ENCODE assay signal across 8 cellular contexts in the genomic region with DNA sequence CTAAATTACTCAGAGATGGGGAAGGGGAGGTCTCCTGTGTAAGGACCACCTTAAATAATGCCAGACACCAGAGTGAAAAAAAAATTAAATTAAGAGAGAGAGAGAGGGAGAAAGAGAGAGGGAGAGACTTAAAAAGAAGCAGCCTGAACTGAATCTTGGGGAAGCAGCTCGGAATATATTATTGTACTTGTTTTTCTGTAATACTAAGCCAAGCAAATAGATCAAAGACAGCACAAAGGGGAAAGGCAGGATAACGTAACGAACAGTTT. TPM values are rescaled to one million over a fixed set of nuclear protein-coding genes. Genes with fewer than 3 reads are reported as not detected.
A peak's percentile ranks its signal among the peaks of the same experiment; 100 is the strongest.
DNase-seq lines count a peak whose midpoint lies in the region; TF ChIP-seq lines count a peak whose summit lies in the region.

No MANE protein-coding gene starts in this region.

- H3K4me1 Mint-ChIP-seq in Calu3 (ENCODE audit: low read depth, unreplicated experiment) = no peaks in the 10 kb centered on the region

- no peaks in the 10 kb centered on the region for H3K9me3 Mint-ChIP-seq in Calu3 (ENCODE audit: low read depth, unreplicated experiment)

- no peak overlapping the region for H3K9ac ChIP-seq in SU-DHL-6 (ENCODE audit: low read length)

- H3K4me3 Mint-ChIP-seq in Calu3 (ENCODE audit: low read depth, unreplicated experiment) = peak overlapping the region; percentile 2

- H3K27ac ChIP-seq in SU-DHL-6 (ENCODE audit: low read depth, low read length) (no peak overlapping the region), prostate gland (peak overlapping the region; percentile 84)

- BruUV-seq in Calu3 (replicated peaks; lab: Mats Ljungman, UMichigan) = no TSS peak

- intact Hi-C loops in Calu3 (cut with micrococcal nuclease; ENCODE audit: unreplicated experiment) = loop anchor here (10.0 kb wide), 2 partner anchors 191 to 1239 kb away; no protein-coding TSS in a partner anchor
- intact Hi-C loops in prostate gland (cut with DNase I) = loop anchor here (5.0 kb wide), 2 partner anchors 578 to 1237 kb away; no protein-coding TSS in a partner anchor

- no peaks in the 10 kb centered on the region for H3K79me2 ChIP-seq in SU-DHL-6 (ENCODE audit: insufficient read depth, low read length)

- no peak overlapping the region for H2AFZ ChIP-seq in SU-DHL-6 (ENCODE audit: low read depth, low read length, severe bottlenecking)

- WGBS in prostate gland = 10% methylated on average over 3 of the region's 3 CpGs

- H3K4me1 ChIP-seq in prostate gland (replicated peaks) = no peaks in the 10 kb centered on the region

- no peaks in the 10 kb centered on the region for H3K9me2 ChIP-seq in SU-DHL-6 (replicated peaks; ENCODE audit: insufficient read depth, low read length)

- H3F3A ChIP-seq in SU-DHL-6 (ENCODE audit: insufficient read depth) = 0 out of 2 replicates have a peak, but pooled peaks cover 2% of the 10 kb centered on the region

- H3K9me3 ChIP-seq in SU-DHL-6 (ENCODE audit: insufficient read depth, low read length) = no peaks in the 10 kb centered on the region
- no peaks in the 10 kb centered on the region for H3K9me3 ChIP-seq in prostate gland

- TF ChIP-seq CTCF in Calu3 (IDR thresholded peaks at IDR 0.05; ENCODE audit: unreplicated experiment) (no peak), SU-DHL-6 (IDR thresholded peaks at IDR 0.05; ENCODE audit: insufficient read depth, low read length, poor library complexity, severe bottlenecking) (no peak), fibroblast of pulmonary artery (IDR thresholded peaks at IDR 0.05; ENCODE audit: low read length, missing control alignments) (no peak), prostate gland (IDR thresholded peaks at IDR 0.05) (no peak)

- DNase-seq in Calu3 (no peak), fibroblast of pulmonary artery (ENCODE audit: low read depth) (no peak), prostate gland (ENCODE audit: low spot score) (no peak), NCI-H1092 treated with DMSO at 0.1 percent for 48 hours (lab: John Stamatoyannopoulos, UW) (no peak), NOMO-1 treated with DMSO at 0.1 percent for 48 hours (lab: John Stamatoyannopoulos, UW; ENCODE audit: unreplicated experiment) (no peak), NCI-H446 (lab: John Stamatoyannopoulos, UW) (no peak), KG1 (lab: John Stamatoyannopoulos, UW) (no peak)

- H3K27me3 ChIP-seq in SU-DHL-6 (ENCODE audit: low read length) (no peaks in the 10 kb centered on the region), prostate gland (replicated peaks; ENCODE audit: insufficient read depth) (peaks cover 7% of the 10 kb centered on the region)

- H3K27ac Mint-ChIP-seq in Calu3 (ENCODE audit: unreplicated experiment) = no peak overlapping the region

- no peaks in the 10 kb centered on the region for H4K20me1 ChIP-seq in SU-DHL-6 (ENCODE audit: low read depth, low read length)

- H3K27me3 Mint-ChIP-seq in Calu3 (ENCODE audit: unreplicated experiment) = no peaks in the 10 kb centered on the region

- H3K36me3 Mint-ChIP-seq in Calu3 (ENCODE audit: insufficient read depth, unreplicated experiment) = peaks cover 6% of the 10 kb centered on the region

- TF ChIP-seq POLR2A in prostate gland (IDR thresholded peaks at IDR 0.05) = no peak

- CTCF ChIA-PET in Calu3 (lab: Charles Lee) = interaction anchor here (0.6 kb wide), 1 partner anchor 158 kb away, joined by 3 read pairs; no protein-coding TSS in a partner anchor

- H3K36me3 ChIP-seq in SU-DHL-6 (ENCODE audit: low read length) (no peaks in the 10 kb centered on the region), prostate gland (no peaks in the 10 kb centered on the region)

- H3K4me3 ChIP-seq in SU-DHL-6 (ENCODE audit: insufficient read depth, low read length, poor library complexity, severe bottlenecking) (no peak overlapping the region), fibroblast of pulmonary artery (replicated peaks; ENCODE audit: low read depth, low read length) (peak overlapping the region; percentile 86), prostate gland (peak overlapping the region; percentile 44 to 51)

- peak overlapping the region; percentile 87 for H3K4me2 ChIP-seq in SU-DHL-6 (ENCODE audit: low read depth, low read length, poor library complexity, severe bottlenecking)

RNA-seq across cellular contexts. Expression of gene ZEB2, which starts 4.6 kb away (rescaled TPM):
- total RNA-seq in Calu3 (2022) (0.32 and 0.97 TPM in 2 replicates), prostate gland (10 to 100 TPM; 13.1 to 80.4 TPM)
